Comparison of ENCODE assay signal across 9 cellular contexts in genomic region chr14:20169852-20170251, GRCh38. TPM values are rescaled to one million over a fixed set of nuclear protein-coding genes. Genes with fewer than 3 reads are reported as not detected.
"Had no signal": no experiment of that assay in that cellular context is flagged by ENCODE, and none has a peak within 500 bp of the region (broad histone marks: within the 10 kb centered on the region; RNA-seq: fewer than 3 reads in every experiment).

No MANE protein-coding gene starts in this region.

RNA-seq across cellular contexts. Expression of gene OR11G2, which starts 20.8 kb away (rescaled TPM):
- total RNA-seq: activated CD8-positive, alpha-beta T cell treated with anti-CD3 and anti-CD28 coated beads for 36 hours; activated naive CD8-positive, alpha-beta T cell treated with anti-CD3 and anti-CD28 coated beads for 36 hours; activated T-cell treated with anti-CD3 and anti-CD28 coated beads, Interleukin-2, amount 50 U/mL, for 72 hours; glomerular endothelial cell; left cardiac atrium; lung; naive thymus-derived CD4-positive, alpha-beta T cell; thoracic aorta; urinary bladder had no signal
- polyA plus RNA-seq: lung; naive thymus-derived CD4-positive, alpha-beta T cell; urinary bladder had no signal

RNA-seq across cellular contexts. Expression of gene OR4N5, which starts 31.2 kb away (rescaled TPM):
- total RNA-seq: activated CD8-positive, alpha-beta T cell treated with anti-CD3 and anti-CD28 coated beads for 36 hours; activated naive CD8-positive, alpha-beta T cell treated with anti-CD3 and anti-CD28 coated beads for 36 hours; activated T-cell treated with anti-CD3 and anti-CD28 coated beads, Interleukin-2, amount 50 U/mL, for 72 hours; glomerular endothelial cell; left cardiac atrium; lung; naive thymus-derived CD4-positive, alpha-beta T cell; thoracic aorta; urinary bladder had no signal
- polyA plus RNA-seq: lung; naive thymus-derived CD4-positive, alpha-beta T cell; urinary bladder had no signal

RNA-seq across cellular contexts. Expression of gene OR11H6, which starts 53.7 kb away (rescaled TPM):
- total RNA-seq: activated CD8-positive, alpha-beta T cell treated with anti-CD3 and anti-CD28 coated beads for 36 hours; activated naive CD8-positive, alpha-beta T cell treated with anti-CD3 and anti-CD28 coated beads for 36 hours; activated T-cell treated with anti-CD3 and anti-CD28 coated beads, Interleukin-2, amount 50 U/mL, for 72 hours; glomerular endothelial cell; left cardiac atrium; lung; naive thymus-derived CD4-positive, alpha-beta T cell; thoracic aorta; urinary bladder had no signal
- polyA plus RNA-seq: lung; naive thymus-derived CD4-positive, alpha-beta T cell; urinary bladder had no signal

RNA-seq across cellular contexts. Expression of gene OR11H7, which starts 58.9 kb away (rescaled TPM):
- total RNA-seq: activated CD8-positive, alpha-beta T cell treated with anti-CD3 and anti-CD28 coated beads for 36 hours; activated naive CD8-positive, alpha-beta T cell treated with anti-CD3 and anti-CD28 coated beads for 36 hours; activated T-cell treated with anti-CD3 and anti-CD28 coated beads, Interleukin-2, amount 50 U/mL, for 72 hours; glomerular endothelial cell; left cardiac atrium; lung; naive thymus-derived CD4-positive, alpha-beta T cell; thoracic aorta; urinary bladder had no signal
- polyA plus RNA-seq: lung; naive thymus-derived CD4-positive, alpha-beta T cell; urinary bladder had no signal

RNA-seq across cellular contexts. Expression of gene OR4K17, which starts 59.3 kb away (rescaled TPM):
- total RNA-seq: activated CD8-positive, alpha-beta T cell treated with anti-CD3 and anti-CD28 coated beads for 36 hours; activated naive CD8-positive, alpha-beta T cell treated with anti-CD3 and anti-CD28 coated beads for 36 hours; activated T-cell treated with anti-CD3 and anti-CD28 coated beads, Interleukin-2, amount 50 U/mL, for 72 hours; glomerular endothelial cell; lung; naive thymus-derived CD4-positive, alpha-beta T cell; thoracic aorta; urinary bladder had no signal
- polyA plus RNA-seq: lung; naive thymus-derived CD4-positive, alpha-beta T cell; urinary bladder had no signal
